Comparison of ENCODE assay signal across 24 cellular contexts in genomic region chr10:59960751-59961150, GRCh38. TPM values are rescaled to one million over a fixed set of nuclear protein-coding genes. Genes with fewer than 3 reads are reported as not detected.
DNase-seq lines count a peak whose midpoint lies in the region; TF ChIP-seq lines count a peak whose summit lies in the region.
"Had no signal": no experiment of that assay in that cellular context is flagged by ENCODE, and none has a peak within 500 bp of the region (broad histone marks: within the 10 kb centered on the region; RNA-seq: fewer than 3 reads in every experiment).

No MANE protein-coding gene starts in this region.

- no peaks in the 10 kb centered on the region for H3K79me2 ChIP-seq in osteoblast (ENCODE audit: insufficient read depth, low read length)

- DNase-seq in DMS53 (lab: John Stamatoyannopoulos, UW) = peak; percentile 31
- DNase-seq in DMS53 treated with DMSO at 0.1 percent for 48 hours (lab: John Stamatoyannopoulos, UW; ENCODE audit: unreplicated experiment) = no peak
- peak; percentile 3 for DNase-seq in NCI-H69 (lab: John Stamatoyannopoulos, UW)
- peak; percentile 25 for DNase-seq in fibroblast of mammary gland (ENCODE audit: low read depth)
- DNase-seq in osteoblast (ENCODE audit: insufficient read length, low spot score, missing footprints) = peak; percentile 30
- no peak for DNase-seq in stimulated activated CD4-positive, alpha-beta T cell treated with anti-CD3 and anti-CD28 coated beads, Interleukin-15, amount 100 ng/mL, for 24 hours
- DNase-seq in foreskin melanocyte = no peak
- DNase-seq in HFFc6 = no peak
- DNase-seq: BE2C; CD8-positive, alpha-beta memory T cell; DMS 273 treated with DMSO at 0.1 percent for 48 hours; DND-41; MV-4-11; NCI-H1105 treated with DMSO at 0.1 percent for 48 hours; NCI-H146; NCI-H1930; NCI-H2107; NCI-H524 treated with DMSO at 0.1 percent for 48 hours; NCI-H82; NK-92 treated with Interleukin-12 subunit alpha and Interleukin-12 subunit beta, amount 100 ng/mL, for 24 hours; PC-3; SJCRH30 had no signal

- H3K36me3 Mint-ChIP-seq in HFFc6 (ENCODE audit: low read depth) = no peaks in the 10 kb centered on the region
- H3K36me3 Mint-ChIP-seq: CD14-positive monocyte; CD8-positive, alpha-beta memory T cell had no signal

- no peak overlapping the region for H3K27ac ChIP-seq in osteoblast (ENCODE audit: low read depth, low read length)
- H3K27ac ChIP-seq: 22Rv1, SJCRH30 had no signal

- H3K27me3 ChIP-seq in osteoblast (ENCODE audit: insufficient read depth, low read length) = no peaks in the 10 kb centered on the region
- H3K27me3 ChIP-seq: BE2C, SJCRH30 had no signal

- H3K9me3 ChIP-seq in osteoblast (ENCODE audit: low read depth, low read length) = no peaks in the 10 kb centered on the region
- H3K9me3 ChIP-seq: BE2C, SJCRH30 had no signal

- no peaks in the 10 kb centered on the region for H3K36me3 ChIP-seq in osteoblast (ENCODE audit: insufficient read depth, low read length)
- H3K36me3 ChIP-seq: BE2C, SJCRH30 had no signal

- H3K4me3 ChIP-seq in fibroblast of mammary gland (ENCODE audit: control insufficient read depth, low read depth, low read length) (no peak overlapping the region), osteoblast (ENCODE audit: insufficient read depth, low read length) (no peak overlapping the region)
- H3K4me3 ChIP-seq: SJCRH30 had no signal

- H3K27ac Mint-ChIP-seq in HFFc6 = no peak overlapping the region
- H3K27ac Mint-ChIP-seq: CD8-positive, alpha-beta memory T cell had no signal

- no peak overlapping the region for H3K4me3 Mint-ChIP-seq in HFFc6
- H3K4me3 Mint-ChIP-seq: CD14-positive monocyte; CD8-positive, alpha-beta memory T cell had no signal

- no peaks in the 10 kb centered on the region for H3K4me1 ChIP-seq in osteoblast (ENCODE audit: insufficient read depth, low read length)
- H3K4me1 ChIP-seq: SJCRH30 had no signal

- no peaks in the 10 kb centered on the region for H4K20me1 ChIP-seq in osteoblast (ENCODE audit: insufficient read depth, low read length)

- no peaks in the 10 kb centered on the region for H3K4me1 Mint-ChIP-seq in HFFc6 (ENCODE audit: low read depth)
- H3K4me1 Mint-ChIP-seq: CD8-positive, alpha-beta memory T cell had no signal

- peaks cover 1% of the 10 kb centered on the region; the same call in 1 of the 2 replicates for H3K27me3 Mint-ChIP-seq in HFFc6 (ENCODE audit: insufficient read depth)

- H3K9me3 Mint-ChIP-seq in HFFc6 = no peaks in the 10 kb centered on the region; the same call in 1 of the 2 replicates
- H3K9me3 Mint-ChIP-seq: CD8-positive, alpha-beta memory T cell had no signal

- H3K4me2 ChIP-seq in osteoblast (ENCODE audit: insufficient read depth, low read length) = no peak overlapping the region

- no peak overlapping the region for H2AFZ ChIP-seq in osteoblast (ENCODE audit: low read length)

- TF ChIP-seq CTCF in fibroblast of mammary gland (conservative IDR thresholded peaks at IDR 0.05; ENCODE audit: control insufficient read depth, insufficient read depth, low read depth, low read length) (no peak), osteoblast (IDR thresholded peaks at IDR 0.05; ENCODE audit: extremely low read depth, low read depth, low read length) (no peak), HFFc6 (IDR thresholded peaks at IDR 0.05) (no peak)

RNA-seq across cellular contexts. Expression of gene CCDC6, which starts 54.4 kb away (rescaled TPM):
- 51.8 and 58.3 TPM in 2 replicates for total RNA-seq in osteoblast
- total RNA-seq in HFFc6 (2021; fragmentation: NEBNext Ultra II Directional; extraction: Animal tissue kit (Norgen Biotek cat#: 25700)) = 10 to 100 TPM; 33.0 to 43.0 (median 36.7) TPM

Comparison
In these comparisons a context has a peak if more than half of its experiments do, and no peak if none do; other contexts are left out.
1. DNase-seq: peak in DMS53 (single experiment), NCI-H69 (single experiment), fibroblast of mammary gland (single experiment) and osteoblast (single experiment); none in DMS53 treated with DMSO at 0.1 percent for 48 hours (single experiment), stimulated activated CD4-positive, alpha-beta T cell treated with anti-CD3 and anti-CD28 coated beads, Interleukin-15, amount 100 ng/mL, for 24 hours (single experiment), foreskin melanocyte (single experiment) and HFFc6 (single experiment).